In genomic region chr6:44072452-44072958, GRCh38 we compare ENCODE assay signal across 8 cellular contexts. TPM values are rescaled to one million over a fixed set of nuclear protein-coding genes. Genes with fewer than 3 reads are reported as not detected.
DNase-seq lines count a peak whose midpoint lies in the region; ATAC-seq and TF ChIP-seq lines count a peak whose summit lies in the region.

No MANE protein-coding gene starts in this region.

- H3K36me3 Mint-ChIP-seq in activated naive CD4-positive, alpha-beta T cell treated with anti-CD3 and anti-CD28 coated beads, Interleukin-2, amount 50 U/mL, for 24 hours, result no peaks in the 10 kb centered on the region

- no peaks in the 10 kb centered on the region for H3K9me3 ChIP-seq in transverse colon

- peak overlapping the region in 2 of 4 donors; percentile 30 to 54 for H3K4me3 ChIP-seq in transverse colon

- H3K9me3 Mint-ChIP-seq in activated naive CD4-positive, alpha-beta T cell treated with anti-CD3 and anti-CD28 coated beads, Interleukin-2, amount 50 U/mL, for 24 hours, result no peaks in the 10 kb centered on the region

- TF ChIP-seq CTCF in VCaP (conservative IDR thresholded peaks at IDR 0.05) (no peak), transverse colon (IDR thresholded peaks at IDR 0.05) (no peak)

- no peak for TF ChIP-seq POLR2A in transverse colon (IDR thresholded peaks at IDR 0.05)

- in situ Hi-C loops in transverse colon (cut with MboI; ENCODE audit: low pct_ligation_motif_present in 1 of 4, low pct_unique_long_range_greater_than_20kb in 1 of 4, low sequenced_read_pairs in 3 of 4) (loop anchor here in 1 of 4 donors (10.0 kb wide), 1 partner anchor 308 kb away; no protein-coding TSS in a partner anchor), G401 (cut with HindIII; ENCODE audit: low sequenced_read_pairs) (no loop called here)

- ATAC-seq in left colon (peak; percentile 74), GM18873 (IDR thresholded peaks at IDR 0.05; ENCODE audit: low FRiP score, unreplicated experiment) (no peak)

- peaks cover 15 to 44% (median 35%) of the 10 kb centered on the region in 4 donors for H3K4me1 ChIP-seq in transverse colon

- peaks cover 6% of the 10 kb centered on the region for H3K27me3 Mint-ChIP-seq in activated naive CD4-positive, alpha-beta T cell treated with anti-CD3 and anti-CD28 coated beads, Interleukin-2, amount 50 U/mL, for 24 hours

- no peak for TF ChIP-seq EP300 in transverse colon (IDR thresholded peaks at IDR 0.05; ENCODE audit: low read depth)

- H3K4me3 Mint-ChIP-seq in activated naive CD4-positive, alpha-beta T cell treated with anti-CD3 and anti-CD28 coated beads, Interleukin-2, amount 50 U/mL, for 24 hours, result peak overlapping the region; percentile 93

- no peak for DNase-seq in activated naive CD4-positive, alpha-beta T cell treated with anti-CD3 and anti-CD28 coated beads, Interleukin-2, amount 50 U/mL, for 16 hours
- DNase-seq in left colon, result peak; percentile 54 to 75
- DNase-seq in transverse colon, result peak; percentile 49
- no peak for DNase-seq in NCI-H1417 treated with DMSO at 0.1 percent for 48 hours (lab: John Stamatoyannopoulos, UW)
- DNase-seq in G401 (ENCODE audit: low spot score), result no peak

- no peak overlapping the region for H3K27ac Mint-ChIP-seq in activated naive CD4-positive, alpha-beta T cell treated with anti-CD3 and anti-CD28 coated beads, Interleukin-2, amount 50 U/mL, for 24 hours

- H3K4me1 Mint-ChIP-seq in activated naive CD4-positive, alpha-beta T cell treated with anti-CD3 and anti-CD28 coated beads, Interleukin-2, amount 50 U/mL, for 24 hours, result peaks cover 13% of the 10 kb centered on the region

- H3K27ac ChIP-seq in VCaP (peak overlapping the region; percentile 74; the same call in 1 of the 2 replicates), transverse colon (peak overlapping the region; percentile 34 to 82 (median 76))

- H3K36me3 ChIP-seq in transverse colon, result no peaks in the 10 kb centered on the region

- intact Hi-C loops in left colon (cut with DNase I, micrococcal nuclease), result loop anchor here in 1 of 2 donors (10.0 kb wide), 1 partner anchor 408 kb away; no protein-coding TSS in a partner anchor
- intact Hi-C loops in transverse colon (cut with DNase I; ENCODE audit: low total_unique reads), result no loop called here

- H3K27me3 ChIP-seq in transverse colon, result peaks cover 3% of the 10 kb centered on the region

- 67% methylated on average over 4 of the region's 4 CpGs; no CpG with 5 or more reads in 1 of the 2 donors for WGBS in transverse colon (ENCODE audit: low coverage in 1 of 2), 2 donors

RNA-seq across cellular contexts. Expression of gene MRPL14, which starts 54.7 kb away (rescaled TPM):
- total RNA-seq in left colon (10 to 100 TPM; 47.5 to 63.1 TPM), transverse colon (10 to 100 TPM; 15.5 to 54.6 (median 45.9) TPM)
- total RNA-seq in G401 (2014; rRNA removed; shearing (Covaris generic)), result 76.4 and 82.1 TPM in 2 replicates

RNA-seq across cellular contexts. Expression of gene TMEM63B, which starts 54.8 kb away (rescaled TPM):
- total RNA-seq in left colon, result 100 to 1,000 TPM in 1 of 2 donors, 10 to 100 TPM in 1; 99.7 to 102 TPM
- total RNA-seq in transverse colon, result 100 to 1,000 TPM in 2 of 4 donors, 10 to 100 TPM in 2; 35.0 to 258 (median 89.4) TPM
- 7.3 and 10.0 TPM in 2 replicates for total RNA-seq in G401 (2014; rRNA removed; shearing (Covaris generic))

Comparison
In these comparisons a context has a peak if more than half of its experiments do, and no peak if none do; other contexts are left out.
1. DNase-seq: peak in left colon (2 of 2) and transverse colon (single experiment); none in activated naive CD4-positive, alpha-beta T cell treated with anti-CD3 and anti-CD28 coated beads, Interleukin-2, amount 50 U/mL, for 16 hours (single experiment), NCI-H1417 treated with DMSO at 0.1 percent for 48 hours (single experiment) and G401 (single experiment).